In the genomic region with DNA sequence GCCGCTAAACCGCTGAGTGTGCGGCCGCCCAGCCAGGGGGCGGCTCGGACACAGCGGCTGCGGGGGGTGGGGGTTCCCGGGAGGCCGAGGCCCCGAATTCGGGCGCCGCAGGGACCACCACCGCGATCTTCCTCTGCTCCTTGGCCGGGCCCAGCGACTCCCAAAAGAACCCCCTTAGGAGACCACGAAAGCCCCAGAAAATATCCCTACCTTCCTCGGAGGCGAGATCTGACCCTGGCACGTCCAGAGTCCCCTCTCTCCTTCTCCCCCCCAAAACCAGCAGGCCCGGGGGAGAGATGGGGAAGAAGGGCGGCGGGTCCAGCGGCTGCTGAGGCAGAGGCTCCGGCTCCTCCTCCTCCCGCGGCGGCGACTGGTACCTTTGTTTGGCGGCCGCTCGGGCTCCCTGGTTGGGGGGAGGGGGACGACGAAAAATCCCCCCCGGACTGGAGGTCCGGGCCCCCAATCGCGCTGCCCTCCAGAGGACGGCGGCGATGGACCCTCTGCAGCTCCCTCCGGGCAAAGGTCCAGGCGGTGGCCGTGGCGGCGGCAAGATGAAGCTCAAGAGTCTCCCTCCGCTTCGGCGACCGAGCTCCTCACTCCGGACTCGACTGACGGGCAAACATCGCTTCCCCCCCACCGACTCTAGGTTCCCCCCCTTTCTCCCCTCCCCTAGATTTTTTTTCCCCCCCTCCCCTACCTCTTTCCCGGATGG, we compare ENCODE assay signal across 1 cellular context.
A peak's percentile ranks its signal among the peaks of the same experiment; 100 is the strongest.
TF ChIP-seq lines count a peak whose summit lies in the region.

A gene with protein sequence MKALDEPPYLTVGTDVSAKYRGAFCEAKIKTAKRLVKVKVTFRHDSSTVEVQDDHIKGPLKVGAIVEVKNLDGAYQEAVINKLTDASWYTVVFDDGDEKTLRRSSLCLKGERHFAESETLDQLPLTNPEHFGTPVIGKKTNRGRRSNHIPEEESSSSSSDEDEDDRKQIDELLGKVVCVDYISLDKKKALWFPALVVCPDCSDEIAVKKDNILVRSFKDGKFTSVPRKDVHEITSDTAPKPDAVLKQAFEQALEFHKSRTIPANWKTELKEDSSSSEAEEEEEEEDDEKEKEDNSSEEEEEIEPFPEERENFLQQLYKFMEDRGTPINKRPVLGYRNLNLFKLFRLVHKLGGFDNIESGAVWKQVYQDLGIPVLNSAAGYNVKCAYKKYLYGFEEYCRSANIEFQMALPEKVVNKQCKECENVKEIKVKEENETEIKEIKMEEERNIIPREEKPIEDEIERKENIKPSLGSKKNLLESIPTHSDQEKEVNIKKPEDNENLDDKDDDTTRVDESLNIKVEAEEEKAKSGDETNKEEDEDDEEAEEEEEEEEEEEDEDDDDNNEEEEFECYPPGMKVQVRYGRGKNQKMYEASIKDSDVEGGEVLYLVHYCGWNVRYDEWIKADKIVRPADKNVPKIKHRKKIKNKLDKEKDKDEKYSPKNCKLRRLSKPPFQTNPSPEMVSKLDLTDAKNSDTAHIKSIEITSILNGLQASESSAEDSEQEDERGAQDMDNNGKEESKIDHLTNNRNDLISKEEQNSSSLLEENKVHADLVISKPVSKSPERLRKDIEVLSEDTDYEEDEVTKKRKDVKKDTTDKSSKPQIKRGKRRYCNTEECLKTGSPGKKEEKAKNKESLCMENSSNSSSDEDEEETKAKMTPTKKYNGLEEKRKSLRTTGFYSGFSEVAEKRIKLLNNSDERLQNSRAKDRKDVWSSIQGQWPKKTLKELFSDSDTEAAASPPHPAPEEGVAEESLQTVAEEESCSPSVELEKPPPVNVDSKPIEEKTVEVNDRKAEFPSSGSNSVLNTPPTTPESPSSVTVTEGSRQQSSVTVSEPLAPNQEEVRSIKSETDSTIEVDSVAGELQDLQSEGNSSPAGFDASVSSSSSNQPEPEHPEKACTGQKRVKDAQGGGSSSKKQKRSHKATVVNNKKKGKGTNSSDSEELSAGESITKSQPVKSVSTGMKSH (N-terminal part only) (minus strand): TSS at position 621 of the 712 bp plus-strand sequence. CDS start 1,260 bp downstream, outside the sequence.

TF ChIP-seq in HepG2, 621 proteins besides CTCF, POLR2A, EP300 and RAD21 (continued from another document and continues in another):
- TF ChIP-seq, protein P1, sequence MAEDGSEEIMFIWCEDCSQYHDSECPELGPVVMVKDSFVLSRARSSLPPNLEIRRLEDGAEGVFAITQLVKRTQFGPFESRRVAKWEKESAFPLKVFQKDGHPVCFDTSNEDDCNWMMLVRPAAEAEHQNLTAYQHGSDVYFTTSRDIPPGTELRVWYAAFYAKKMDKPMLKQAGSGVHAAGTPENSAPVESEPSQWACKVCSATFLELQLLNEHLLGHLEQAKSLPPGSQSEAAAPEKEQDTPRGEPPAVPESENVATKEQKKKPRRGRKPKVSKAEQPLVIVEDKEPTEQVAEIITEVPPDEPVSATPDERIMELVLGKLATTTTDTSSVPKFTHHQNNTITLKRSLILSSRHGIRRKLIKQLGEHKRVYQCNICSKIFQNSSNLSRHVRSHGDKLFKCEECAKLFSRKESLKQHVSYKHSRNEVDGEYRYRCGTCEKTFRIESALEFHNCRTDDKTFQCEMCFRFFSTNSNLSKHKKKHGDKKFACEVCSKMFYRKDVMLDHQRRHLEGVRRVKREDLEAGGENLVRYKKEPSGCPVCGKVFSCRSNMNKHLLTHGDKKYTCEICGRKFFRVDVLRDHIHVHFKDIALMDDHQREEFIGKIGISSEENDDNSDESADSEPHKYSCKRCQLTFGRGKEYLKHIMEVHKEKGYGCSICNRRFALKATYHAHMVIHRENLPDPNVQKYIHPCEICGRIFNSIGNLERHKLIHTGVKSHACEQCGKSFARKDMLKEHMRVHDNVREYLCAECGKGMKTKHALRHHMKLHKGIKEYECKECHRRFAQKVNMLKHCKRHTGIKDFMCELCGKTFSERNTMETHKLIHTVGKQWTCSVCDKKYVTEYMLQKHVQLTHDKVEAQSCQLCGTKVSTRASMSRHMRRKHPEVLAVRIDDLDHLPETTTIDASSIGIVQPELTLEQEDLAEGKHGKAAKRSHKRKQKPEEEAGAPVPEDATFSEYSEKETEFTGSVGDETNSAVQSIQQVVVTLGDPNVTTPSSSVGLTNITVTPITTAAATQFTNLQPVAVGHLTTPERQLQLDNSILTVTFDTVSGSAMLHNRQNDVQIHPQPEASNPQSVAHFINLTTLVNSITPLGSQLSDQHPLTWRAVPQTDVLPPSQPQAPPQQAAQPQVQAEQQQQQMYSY (CRISPR knock-in tag; IDR thresholded peaks at IDR 0.05), result no peak
- TF ChIP-seq ARID2 (CRISPR knock-in tag; IDR thresholded peaks at IDR 0.05; ENCODE audit: borderline replicate concordance), result no peak; the same call in 1 of the 2 replicates
- 0 out of 2 replicates have a peak, but pooled peaks have one; percentile 6 for TF ChIP-seq ZIK1 (CRISPR knock-in tag; IDR thresholded peaks at IDR 0.05; ENCODE audit: borderline replicate concordance, low read depth)
- TF ChIP-seq ZNF34 (CRISPR knock-in tag; IDR thresholded peaks at IDR 0.05; ENCODE audit: borderline replicate concordance), result no peak
- peak; percentile 44; the same call in 1 of the 2 replicates for TF ChIP-seq MED13 (CRISPR knock-in tag; IDR thresholded peaks at IDR 0.05)
- no peak for TF ChIP-seq HOXA7 (CRISPR knock-in tag; IDR thresholded peaks at IDR 0.05)
- TF ChIP-seq, protein P2, sequence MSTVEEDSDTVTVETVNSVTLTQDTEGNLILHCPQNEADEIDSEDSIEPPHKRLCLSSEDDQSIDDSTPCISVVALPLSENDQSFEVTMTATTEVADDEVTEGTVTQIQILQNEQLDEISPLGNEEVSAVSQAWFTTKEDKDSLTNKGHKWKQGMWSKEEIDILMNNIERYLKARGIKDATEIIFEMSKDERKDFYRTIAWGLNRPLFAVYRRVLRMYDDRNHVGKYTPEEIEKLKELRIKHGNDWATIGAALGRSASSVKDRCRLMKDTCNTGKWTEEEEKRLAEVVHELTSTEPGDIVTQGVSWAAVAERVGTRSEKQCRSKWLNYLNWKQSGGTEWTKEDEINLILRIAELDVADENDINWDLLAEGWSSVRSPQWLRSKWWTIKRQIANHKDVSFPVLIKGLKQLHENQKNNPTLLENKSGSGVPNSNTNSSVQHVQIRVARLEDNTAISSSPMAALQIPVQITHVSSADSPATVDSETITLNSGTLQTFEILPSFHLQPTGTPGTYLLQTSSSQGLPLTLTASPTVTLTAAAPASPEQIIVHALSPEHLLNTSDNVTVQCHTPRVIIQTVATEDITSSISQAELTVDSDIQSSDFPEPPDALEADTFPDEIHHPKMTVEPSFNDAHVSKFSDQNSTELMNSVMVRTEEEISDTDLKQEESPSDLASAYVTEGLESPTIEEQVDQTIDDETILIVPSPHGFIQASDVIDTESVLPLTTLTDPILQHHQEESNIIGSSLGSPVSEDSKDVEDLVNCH (CRISPR knock-in tag; IDR thresholded peaks at IDR 0.05), result no peak
- no peak for TF ChIP-seq ZNF891 (CRISPR knock-in tag; IDR thresholded peaks at IDR 0.05)
- no peak for TF ChIP-seq ATF7 (IDR thresholded peaks at IDR 0.05)
- TF ChIP-seq ATF7 (CRISPR knock-in tag; IDR thresholded peaks at IDR 0.05), result no peak
- no peak for TF ChIP-seq ZFP37 (CRISPR knock-in tag; IDR thresholded peaks at IDR 0.05; ENCODE audit: borderline replicate concordance)
- TF ChIP-seq ZNF331 (CRISPR knock-in tag; IDR thresholded peaks at IDR 0.05), result peak; percentile 76
- no peak for TF ChIP-seq ZNF724P (CRISPR knock-in tag; IDR thresholded peaks at IDR 0.05; ENCODE audit: borderline replicate concordance)
- TF ChIP-seq TBX2 (CRISPR knock-in tag; IDR thresholded peaks at IDR 0.05; ENCODE audit: borderline replicate concordance), result peak; percentile 44; the same call in 1 of the 2 replicates
- peak; percentile 14 for TF ChIP-seq ZNF883 (CRISPR knock-in tag; IDR thresholded peaks at IDR 0.05; ENCODE audit: not compliant biosample characterization)
- no peak for TF ChIP-seq SOX5 (CRISPR knock-in tag; IDR thresholded peaks at IDR 0.05; ENCODE audit: borderline replicate concordance)
- no peak for TF ChIP-seq ZNF136 (CRISPR knock-in tag; IDR thresholded peaks at IDR 0.05; ENCODE audit: low read depth)
- no peak for TF ChIP-seq EED (CRISPR knock-in tag; IDR thresholded peaks at IDR 0.05)
- TF ChIP-seq JDP2 (CRISPR knock-in tag; IDR thresholded peaks at IDR 0.05; ENCODE audit: borderline replicate concordance), result no peak
- peak; percentile 48 for TF ChIP-seq HDAC1 (CRISPR knock-in tag; IDR thresholded peaks at IDR 0.05)
- no peak for TF ChIP-seq SP2 (CRISPR knock-in tag; IDR thresholded peaks at IDR 0.05)
- TF ChIP-seq MTF2 (CRISPR knock-in tag; IDR thresholded peaks at IDR 0.05; ENCODE audit: borderline replicate concordance), result no peak
- no peak for TF ChIP-seq ZNF672 (CRISPR knock-in tag; IDR thresholded peaks at IDR 0.05)
- TF ChIP-seq TBL1XR1 (IDR thresholded peaks at IDR 0.05; ENCODE audit: borderline replicate concordance, low read length, partially characterized antibody), result peak; percentile 24
- 0 out of 2 replicates have a peak, but pooled peaks have one; percentile 12 for TF ChIP-seq GABPB1 (CRISPR knock-in tag; IDR thresholded peaks at IDR 0.05)
- TF ChIP-seq KLF13 (CRISPR knock-in tag; IDR thresholded peaks at IDR 0.05), result no peak
- no peak for TF ChIP-seq ATM (IDR thresholded peaks at IDR 0.05; ENCODE audit: borderline replicate concordance)
- TF ChIP-seq ZFP36 (IDR thresholded peaks at IDR 0.05; ENCODE audit: borderline replicate concordance, low read depth, low read length, partially characterized antibody), result no peak
- no peak for TF ChIP-seq KDM4B (CRISPR knock-in tag; IDR thresholded peaks at IDR 0.05)
- TF ChIP-seq NFYB (CRISPR knock-in tag; IDR thresholded peaks at IDR 0.05), result no peak
- TF ChIP-seq, protein P3, sequence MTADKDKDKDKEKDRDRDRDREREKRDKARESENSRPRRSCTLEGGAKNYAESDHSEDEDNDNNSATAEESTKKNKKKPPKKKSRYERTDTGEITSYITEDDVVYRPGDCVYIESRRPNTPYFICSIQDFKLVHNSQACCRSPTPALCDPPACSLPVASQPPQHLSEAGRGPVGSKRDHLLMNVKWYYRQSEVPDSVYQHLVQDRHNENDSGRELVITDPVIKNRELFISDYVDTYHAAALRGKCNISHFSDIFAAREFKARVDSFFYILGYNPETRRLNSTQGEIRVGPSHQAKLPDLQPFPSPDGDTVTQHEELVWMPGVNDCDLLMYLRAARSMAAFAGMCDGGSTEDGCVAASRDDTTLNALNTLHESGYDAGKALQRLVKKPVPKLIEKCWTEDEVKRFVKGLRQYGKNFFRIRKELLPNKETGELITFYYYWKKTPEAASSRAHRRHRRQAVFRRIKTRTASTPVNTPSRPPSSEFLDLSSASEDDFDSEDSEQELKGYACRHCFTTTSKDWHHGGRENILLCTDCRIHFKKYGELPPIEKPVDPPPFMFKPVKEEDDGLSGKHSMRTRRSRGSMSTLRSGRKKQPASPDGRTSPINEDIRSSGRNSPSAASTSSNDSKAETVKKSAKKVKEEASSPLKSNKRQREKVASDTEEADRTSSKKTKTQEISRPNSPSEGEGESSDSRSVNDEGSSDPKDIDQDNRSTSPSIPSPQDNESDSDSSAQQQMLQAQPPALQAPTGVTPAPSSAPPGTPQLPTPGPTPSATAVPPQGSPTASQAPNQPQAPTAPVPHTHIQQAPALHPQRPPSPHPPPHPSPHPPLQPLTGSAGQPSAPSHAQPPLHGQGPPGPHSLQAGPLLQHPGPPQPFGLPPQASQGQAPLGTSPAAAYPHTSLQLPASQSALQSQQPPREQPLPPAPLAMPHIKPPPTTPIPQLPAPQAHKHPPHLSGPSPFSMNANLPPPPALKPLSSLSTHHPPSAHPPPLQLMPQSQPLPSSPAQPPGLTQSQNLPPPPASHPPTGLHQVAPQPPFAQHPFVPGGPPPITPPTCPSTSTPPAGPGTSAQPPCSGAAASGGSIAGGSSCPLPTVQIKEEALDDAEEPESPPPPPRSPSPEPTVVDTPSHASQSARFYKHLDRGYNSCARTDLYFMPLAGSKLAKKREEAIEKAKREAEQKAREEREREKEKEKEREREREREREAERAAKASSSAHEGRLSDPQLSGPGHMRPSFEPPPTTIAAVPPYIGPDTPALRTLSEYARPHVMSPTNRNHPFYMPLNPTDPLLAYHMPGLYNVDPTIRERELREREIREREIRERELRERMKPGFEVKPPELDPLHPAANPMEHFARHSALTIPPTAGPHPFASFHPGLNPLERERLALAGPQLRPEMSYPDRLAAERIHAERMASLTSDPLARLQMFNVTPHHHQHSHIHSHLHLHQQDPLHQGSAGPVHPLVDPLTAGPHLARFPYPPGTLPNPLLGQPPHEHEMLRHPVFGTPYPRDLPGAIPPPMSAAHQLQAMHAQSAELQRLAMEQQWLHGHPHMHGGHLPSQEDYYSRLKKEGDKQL (CRISPR knock-in tag; IDR thresholded peaks at IDR 0.05; ENCODE audit: low read depth), result 0 out of 2 replicates have a peak, but pooled peaks have one; percentile 24
- TF ChIP-seq NFKB2 (CRISPR knock-in tag; IDR thresholded peaks at IDR 0.05; ENCODE audit: borderline replicate concordance), result peak; percentile 20; the same call in 1 of the 2 replicates
- TF ChIP-seq, protein P4, sequence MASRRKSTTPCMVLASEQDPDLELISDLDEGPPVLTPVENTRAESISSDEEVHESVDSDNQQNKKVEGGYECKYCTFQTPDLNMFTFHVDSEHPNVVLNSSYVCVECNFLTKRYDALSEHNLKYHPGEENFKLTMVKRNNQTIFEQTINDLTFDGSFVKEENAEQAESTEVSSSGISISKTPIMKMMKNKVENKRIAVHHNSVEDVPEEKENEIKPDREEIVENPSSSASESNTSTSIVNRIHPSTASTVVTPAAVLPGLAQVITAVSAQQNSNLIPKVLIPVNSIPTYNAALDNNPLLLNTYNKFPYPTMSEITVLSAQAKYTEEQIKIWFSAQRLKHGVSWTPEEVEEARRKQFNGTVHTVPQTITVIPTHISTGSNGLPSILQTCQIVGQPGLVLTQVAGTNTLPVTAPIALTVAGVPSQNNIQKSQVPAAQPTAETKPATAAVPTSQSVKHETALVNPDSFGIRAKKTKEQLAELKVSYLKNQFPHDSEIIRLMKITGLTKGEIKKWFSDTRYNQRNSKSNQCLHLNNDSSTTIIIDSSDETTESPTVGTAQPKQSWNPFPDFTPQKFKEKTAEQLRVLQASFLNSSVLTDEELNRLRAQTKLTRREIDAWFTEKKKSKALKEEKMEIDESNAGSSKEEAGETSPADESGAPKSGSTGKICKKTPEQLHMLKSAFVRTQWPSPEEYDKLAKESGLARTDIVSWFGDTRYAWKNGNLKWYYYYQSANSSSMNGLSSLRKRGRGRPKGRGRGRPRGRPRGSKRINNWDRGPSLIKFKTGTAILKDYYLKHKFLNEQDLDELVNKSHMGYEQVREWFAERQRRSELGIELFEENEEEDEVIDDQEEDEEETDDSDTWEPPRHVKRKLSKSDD (CRISPR knock-in tag; IDR thresholded peaks at IDR 0.05; ENCODE audit: low read depth), result no peak
- TF ChIP-seq ISL2 (CRISPR knock-in tag; IDR thresholded peaks at IDR 0.05), result 0 out of 2 replicates have a peak, but pooled peaks have one; percentile 34
- TF ChIP-seq, protein P5, sequence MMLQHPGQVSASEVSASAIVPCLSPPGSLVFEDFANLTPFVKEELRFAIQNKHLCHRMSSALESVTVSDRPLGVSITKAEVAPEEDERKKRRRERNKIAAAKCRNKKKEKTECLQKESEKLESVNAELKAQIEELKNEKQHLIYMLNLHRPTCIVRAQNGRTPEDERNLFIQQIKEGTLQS (CRISPR knock-in tag; IDR thresholded peaks at IDR 0.05), result no peak
- no peak for TF ChIP-seq ZSCAN22 (CRISPR knock-in tag; IDR thresholded peaks at IDR 0.05)
- TF ChIP-seq, protein P6, sequence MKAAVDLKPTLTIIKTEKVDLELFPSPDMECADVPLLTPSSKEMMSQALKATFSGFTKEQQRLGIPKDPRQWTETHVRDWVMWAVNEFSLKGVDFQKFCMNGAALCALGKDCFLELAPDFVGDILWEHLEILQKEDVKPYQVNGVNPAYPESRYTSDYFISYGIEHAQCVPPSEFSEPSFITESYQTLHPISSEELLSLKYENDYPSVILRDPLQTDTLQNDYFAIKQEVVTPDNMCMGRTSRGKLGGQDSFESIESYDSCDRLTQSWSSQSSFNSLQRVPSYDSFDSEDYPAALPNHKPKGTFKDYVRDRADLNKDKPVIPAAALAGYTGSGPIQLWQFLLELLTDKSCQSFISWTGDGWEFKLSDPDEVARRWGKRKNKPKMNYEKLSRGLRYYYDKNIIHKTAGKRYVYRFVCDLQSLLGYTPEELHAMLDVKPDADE (CRISPR knock-in tag; IDR thresholded peaks at IDR 0.05), result no peak
- TF ChIP-seq ZNF567 (CRISPR knock-in tag; IDR thresholded peaks at IDR 0.05; ENCODE audit: borderline replicate concordance), result no peak
